Comparison of ENCODE assay signal across 8 cellular contexts in the genomic region with DNA sequence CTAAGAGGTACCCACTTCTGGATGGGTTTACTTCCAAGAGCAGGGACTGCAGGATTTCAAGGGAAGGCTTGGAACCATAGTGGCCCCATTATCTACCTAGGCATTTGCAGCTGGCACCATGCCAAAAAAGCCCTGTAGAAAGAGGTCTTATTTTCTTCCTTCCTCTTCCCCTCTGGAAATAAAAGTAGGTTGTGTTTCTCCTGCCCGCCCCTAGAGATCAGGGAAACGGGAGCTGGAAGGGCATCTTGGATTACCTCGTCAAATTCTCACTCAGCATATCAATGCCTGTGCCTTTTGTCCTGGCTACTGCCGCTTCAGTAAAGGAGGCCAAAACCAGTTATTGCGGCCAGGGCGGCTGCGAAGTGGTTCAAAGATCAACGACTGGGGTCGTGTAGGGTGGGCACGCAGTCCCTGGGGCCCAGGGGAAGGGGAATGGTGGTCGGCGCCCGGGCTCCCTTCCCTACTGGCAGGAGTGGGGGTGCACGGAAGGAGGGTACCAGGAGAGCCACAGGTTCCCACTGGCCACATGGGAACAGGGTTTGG. TPM values are rescaled to one million over a fixed set of nuclear protein-coding genes. Genes with fewer than 3 reads are reported as not detected.
DNase-seq lines count a peak whose midpoint lies in the region; ATAC-seq lines count a peak whose summit lies in the region.

No MANE protein-coding gene starts in this region.

- H3K4me2 ChIP-seq in BLaER1 treated with 17β-estradiol and CSF1 and Interleukin-3, amounts not matched to agents 10 nM and 100 nM, result peak overlapping the region; percentile 89 to 99 (median 96)

- peaks cover 0 to 13% (median 0%) of the 10 kb centered on the region in 11 experiments; a peak in 4 of 22 replicates for H3K36me3 ChIP-seq in BLaER1 treated with 17β-estradiol and CSF1 and Interleukin-3, amounts not matched to agents 10 nM and 100 nM
- H3K36me3 ChIP-seq in HUES48 (ENCODE audit: control insufficient read depth, insufficient read depth, low read length), result no peaks in the 10 kb centered on the region
- H3K36me3 ChIP-seq in muscle layer of duodenum (ENCODE audit: control insufficient read depth in 1 of 2, insufficient read depth in 2 of 2, low read length in 2 of 2), result no peaks in the 10 kb centered on the region

- no peak overlapping the region for H3K27ac ChIP-seq in BLaER1 treated with 17β-estradiol and CSF1 and Interleukin-3, amounts not matched to agents 10 nM and 100 nM
- no peak overlapping the region for H3K27ac ChIP-seq in HUES48 (ENCODE audit: low read depth, low read length)
- no peak overlapping the region for H3K27ac ChIP-seq in muscle layer of duodenum (ENCODE audit: low read length)

- peak overlapping the region in 3 of 11 experiments; percentile 83 to 84 (median 83); a peak in 5 of 22 replicates for H3K9ac ChIP-seq in BLaER1 treated with 17β-estradiol and CSF1 and Interleukin-3, amounts not matched to agents 10 nM and 100 nM
- no peak overlapping the region for H3K9ac ChIP-seq in HUES48 (ENCODE audit: low read depth, low read length)

- ATAC-seq in GM21723 (IDR thresholded peaks at IDR 0.05; ENCODE audit: unreplicated experiment), result no peak

- peaks cover 0 to 2% (median 0%) of the 10 kb centered on the region in 11 experiments; a peak in 3 of 22 replicates for H3K9me3 ChIP-seq in BLaER1 treated with 17β-estradiol and CSF1 and Interleukin-3, amounts not matched to agents 10 nM and 100 nM (replicated peaks in 1 of 11)
- H3K9me3 ChIP-seq in HUES48 (ENCODE audit: control insufficient read depth, insufficient read depth, low read length) (no peaks in the 10 kb centered on the region), muscle layer of duodenum (ENCODE audit: control insufficient read depth in 1 of 2, low read length in 2 of 2) (no peaks in the 10 kb centered on the region)

- peaks cover 14 to 36% (median 29%) of the 10 kb centered on the region in 10 experiments for H3K4me1 ChIP-seq in BLaER1 treated with 17β-estradiol and CSF1 and Interleukin-3, amounts not matched to agents 10 nM and 100 nM
- H3K4me1 ChIP-seq in HUES48 (ENCODE audit: control insufficient read depth, insufficient read depth, low read length), result peaks cover 13% of the 10 kb centered on the region
- peaks cover 0 to 16% of the 10 kb centered on the region in 2 donors for H3K4me1 ChIP-seq in muscle layer of duodenum (ENCODE audit: control insufficient read depth in 1 of 2, insufficient read depth in 2 of 2, low read length in 2 of 2)

- peak overlapping the region; percentile 70 to 89 (median 82) for H3K4me3 ChIP-seq in BLaER1 treated with 17β-estradiol and CSF1 and Interleukin-3, amounts not matched to agents 10 nM and 100 nM
- H3K4me3 ChIP-seq in HUES48 (ENCODE audit: low read depth, low read length) (peak overlapping the region; percentile 64), muscle layer of duodenum (ENCODE audit: low read depth in 1 of 2, low read length in 2 of 2) (peak overlapping the region; percentile 57 to 90)

- H3K27me3 ChIP-seq in BLaER1 treated with 17β-estradiol and CSF1 and Interleukin-3, amounts not matched to agents 10 nM and 100 nM, result peaks cover 5 to 30% (median 24%) of the 10 kb centered on the region in 11 experiments; a peak in 16 of 22 replicates
- H3K27me3 ChIP-seq in HUES48 (ENCODE audit: control insufficient read depth, insufficient read depth, low read length), result peaks cover 100% of the 10 kb centered on the region
- no peaks in the 10 kb centered on the region for H3K27me3 ChIP-seq in muscle layer of duodenum (ENCODE audit: low read depth, low read length)

- DNase-seq in cerebellum (ENCODE audit: low spot score), result peak; percentile 23
- no peak for DNase-seq in 8988T
- DNase-seq in activated CD4-positive, alpha-beta T cell treated with anti-CD3 and anti-CD28 coated beads for 4 hours, result no peak
- DNase-seq in inferior parietal cortex (ENCODE audit: extremely low spot score), result no peak

- H4K20me1 ChIP-seq in BLaER1 treated with 17β-estradiol and CSF1 and Interleukin-3, amounts not matched to agents 10 nM and 100 nM, result peaks cover 0 to 17% (median 15%) of the 10 kb centered on the region in 11 experiments; a peak in 13 of 22 replicates

RNA-seq across cellular contexts. Expression of gene SCD5, which starts 1.5 kb away (rescaled TPM):
- total RNA-seq in cerebellum, result 134 TPM
